In the genomic region with DNA sequence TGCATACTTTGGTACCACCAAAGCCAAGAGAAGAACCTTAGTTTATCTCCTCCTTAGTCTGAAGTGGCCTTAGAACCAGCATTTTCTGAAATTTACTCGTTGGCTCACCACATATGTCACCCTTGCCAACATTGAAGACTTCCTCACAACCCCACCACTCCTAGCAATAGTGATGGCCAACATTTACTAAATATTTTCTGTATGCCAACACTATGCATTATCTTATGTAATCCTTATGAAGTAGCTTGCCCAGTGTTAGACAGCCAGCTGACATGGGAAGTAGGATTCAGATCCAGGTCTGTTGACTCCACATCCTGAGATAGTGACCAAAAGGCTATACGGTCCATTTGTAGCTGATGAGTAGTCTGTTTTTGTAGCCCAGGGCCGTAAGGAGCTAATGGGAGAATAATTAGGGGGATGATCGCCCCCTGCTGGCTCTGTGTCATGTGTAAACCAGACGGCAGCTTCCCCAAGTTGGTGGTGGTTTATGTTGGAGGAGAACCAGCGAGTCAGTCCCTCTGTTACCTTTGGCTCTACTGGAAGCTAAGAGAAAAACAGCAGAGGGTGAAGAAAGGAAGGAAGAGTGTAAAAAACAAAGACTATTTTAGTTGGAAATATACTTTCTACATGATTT, we compare ENCODE assay signal across 9 cellular contexts.
A peak's percentile ranks its signal among the peaks of the same experiment; 100 is the strongest.
DNase-seq lines count a peak whose midpoint lies in the region; ATAC-seq and TF ChIP-seq lines count a peak whose summit lies in the region.
"Had no signal": no experiment of that assay in that cellular context is flagged by ENCODE, and none has a peak within 500 bp of the region (broad histone marks: within the 10 kb centered on the region; RNA-seq: fewer than 3 reads in every experiment).

No MANE protein-coding gene starts in this region.

- no peak overlapping the region for H3K4me3 ChIP-seq in lung

- H3K4me1 ChIP-seq in lung (ENCODE audit: control insufficient read depth in 2 of 2, insufficient read depth in 2 of 2, low read length in 2 of 2): peaks cover 0 to 4% of the 10 kb centered on the region in 2 donors

- peak overlapping the region; percentile 76 for H3K27ac ChIP-seq in lung (ENCODE audit: low read depth in 1 of 2, low read length in 1 of 2)
- H3K27ac ChIP-seq: neutrophil had no signal

- no peaks in the 10 kb centered on the region for H3K9me3 ChIP-seq in lung (ENCODE audit: control insufficient read depth in 2 of 2, insufficient read depth in 1 of 2, low read length in 1 of 2)
- H3K9me3 ChIP-seq: neutrophil had no signal

- ATAC-seq in HG03280 (IDR thresholded peaks at IDR 0.05; ENCODE audit: unreplicated experiment): peak; percentile 59
- ATAC-seq in lung (ENCODE audit: insufficient read depth, low FRiP score): peak; percentile 76
- no peak for ATAC-seq in HG03095 (IDR thresholded peaks at IDR 0.05; ENCODE audit: unreplicated experiment)

- peak; percentile 98 for DNase-seq in NCI-H69 (lab: John Stamatoyannopoulos, UW)
- peak; percentile 75 to 79 for DNase-seq in activated CD4-positive, alpha-beta T cell treated with anti-CD3 and anti-CD28 coated beads, Interleukin-2, amount 50 U/mL, for 48 hours
- peak; percentile 60 for DNase-seq in effector CD4-positive, alpha-beta T cell
- peak; percentile 79 for DNase-seq in lung (ENCODE audit: low spot score)
- DNase-seq in stimulated activated CD8-positive, alpha-beta memory T cell treated with anti-CD3 and anti-CD28 coated beads, Interleukin-12 subunit alpha, Interleukin-12 subunit beta, amount 100 ng/mL, for 1 hour (ENCODE audit: low read depth): peak; percentile 53

- WGBS in lung, 2 donors: 9 to 12% methylated on average over 6 of the region's 6 CpGs

- TF ChIP-seq CTCF in GM12873 (IDR thresholded peaks at IDR 0.05; ENCODE audit: insufficient read depth, low read depth, low read length, missing control alignments) (peak; percentile 77), lung (IDR thresholded peaks at IDR 0.05; ENCODE audit: control extremely low read depth, extremely low read depth) (peak; percentile 58)

- H3K36me3 ChIP-seq in lung (ENCODE audit: control insufficient read depth in 2 of 2, insufficient read depth in 2 of 2, low read length in 2 of 2): peaks cover 4 to 5% of the 10 kb centered on the region in 2 donors
- H3K36me3 ChIP-seq: neutrophil had no signal

- H3K27me3 ChIP-seq in lung (ENCODE audit: control insufficient read depth, insufficient read depth): no peaks in the 10 kb centered on the region
